Comparison of ENCODE assay signal across 8 cellular contexts in genomic region chr4:1684756-1685603, GRCh38. TPM values are rescaled to one million over a fixed set of nuclear protein-coding genes. Genes with fewer than 3 reads are reported as not detected.
DNase-seq lines count a peak whose midpoint lies in the region; ATAC-seq and TF ChIP-seq lines count a peak whose summit lies in the region.

No MANE protein-coding gene starts in this region.

- no peak overlapping the region for H3K27ac ChIP-seq in iPS-18a (ENCODE audit: low read length)
- H3K27ac ChIP-seq in stomach smooth muscle (ENCODE audit: low read length) = peak overlapping the region; percentile 24

- CTCF ChIA-PET in activated CD8-positive, alpha-beta T cell treated with anti-CD3 and anti-CD28 coated beads for 36 hours (lab: Charles Lee) = no interaction called here
- CTCF ChIA-PET in activated CD8-positive, alpha-beta T cell treated with anti-CD3 and anti-CD28 coated beads, Interleukin-2, amount 10 ng/mL, durations not matched to agents 7 days and 5 days (lab: Charles Lee) = no interaction called here
- CTCF ChIA-PET in activated B cell treated with CpG ODN at 0.5 μM for 24 hours (lab: Charles Lee) = no interaction called here

- H3K27me3 ChIP-seq in iPS-18a (ENCODE audit: control insufficient read depth, insufficient read depth, low read length) (peaks cover 17% of the 10 kb centered on the region), stomach smooth muscle (ENCODE audit: control insufficient read depth in 1 of 2, insufficient read depth in 2 of 2, low read length in 2 of 2) (no peaks in the 10 kb centered on the region)

- no peaks in the 10 kb centered on the region for H3K27me3 Mint-ChIP-seq in activated CD8-positive, alpha-beta T cell treated with anti-CD3 and anti-CD28 coated beads for 36 hours
- H3K27me3 Mint-ChIP-seq in activated CD8-positive, alpha-beta T cell treated with anti-CD3 and anti-CD28 coated beads, Interleukin-2, amount 10 ng/mL, durations not matched to agents 7 days and 5 days (ENCODE audit: low read depth) = peaks cover 6% of the 10 kb centered on the region
- H3K27me3 Mint-ChIP-seq in activated B cell treated with CpG ODN at 0.5 μM for 24 hours = no peaks in the 10 kb centered on the region

- H3K4me3 ChIP-seq in iPS-18a (ENCODE audit: low read length) = peak overlapping the region; percentile 9
- H3K4me3 ChIP-seq in stomach smooth muscle (ENCODE audit: low read length in 2 of 2) = peak overlapping the region in 1 of 2 donors; percentile 71

- H3K9me3 Mint-ChIP-seq in activated CD8-positive, alpha-beta T cell treated with anti-CD3 and anti-CD28 coated beads for 36 hours = no peaks in the 10 kb centered on the region
- no peaks in the 10 kb centered on the region for H3K9me3 Mint-ChIP-seq in activated CD8-positive, alpha-beta T cell treated with anti-CD3 and anti-CD28 coated beads, Interleukin-2, amount 10 ng/mL, durations not matched to agents 7 days and 5 days (ENCODE audit: insufficient read depth)
- H3K9me3 Mint-ChIP-seq in activated B cell treated with CpG ODN at 0.5 μM for 24 hours = no peaks in the 10 kb centered on the region

- no peak for DNase-seq in activated CD8-positive, alpha-beta T cell treated with anti-CD3 and anti-CD28 coated beads for 36 hours
- DNase-seq in activated CD8-positive, alpha-beta T cell treated with anti-CD3 and anti-CD28 coated beads, Interleukin-2, amount 10 ng/mL, durations not matched to agents 7 days and 5 days = no peak
- DNase-seq in activated B cell treated with CpG ODN at 0.5 μM for 24 hours (no peak), NCI-H510A treated with DMSO at 0.1 percent for 48 hours (lab: John Stamatoyannopoulos, UW) (no peak)
- no peak for DNase-seq in activated CD4-positive, alpha-beta T cell treated with anti-CD3 and anti-CD28 coated beads for 48 hours

- H3K9ac ChIP-seq in iPS-18a (ENCODE audit: low read length) = no peak overlapping the region
- peak overlapping the region; percentile 29 to 42 for H3K9ac ChIP-seq in stomach smooth muscle (ENCODE audit: low read length in 2 of 2)

- H3K36me3 ChIP-seq in iPS-18a (ENCODE audit: control insufficient read depth, low read depth, low read length) = no peaks in the 10 kb centered on the region
- no peaks in the 10 kb centered on the region for H3K36me3 ChIP-seq in stomach smooth muscle (ENCODE audit: control insufficient read depth in 2 of 2, insufficient read depth in 2 of 2, low read length in 2 of 2)

- intact Hi-C loops in activated CD8-positive, alpha-beta T cell treated with anti-CD3 and anti-CD28 coated beads for 36 hours (cut with micrococcal nuclease) = no loop called here
- intact Hi-C loops in activated B cell treated with CpG ODN at 0.5 μM for 24 hours (cut with micrococcal nuclease) = loop anchor here (1.0 to 10.0 kb wide), 4 partner anchors 27 to 1350 kb away; partner anchors contain the start of genes SLBP and ZNF141

- no peak for ATAC-seq in activated CD8-positive, alpha-beta T cell treated with anti-CD3 and anti-CD28 coated beads for 36 hours
- ATAC-seq in activated CD8-positive, alpha-beta T cell treated with anti-CD3 and anti-CD28 coated beads, Interleukin-2, amount 10 ng/mL, durations not matched to agents 7 days and 5 days = no peak
- no peak for ATAC-seq in activated B cell treated with CpG ODN at 0.5 μM for 24 hours (ENCODE audit: low read depth)
- ATAC-seq in HG03432 (IDR thresholded peaks at IDR 0.05; ENCODE audit: unreplicated experiment) = no peak

- H3K36me3 Mint-ChIP-seq in activated CD8-positive, alpha-beta T cell treated with anti-CD3 and anti-CD28 coated beads for 36 hours (ENCODE audit: low read depth) = peaks cover 3% of the 10 kb centered on the region
- peaks cover 7% of the 10 kb centered on the region for H3K36me3 Mint-ChIP-seq in activated CD8-positive, alpha-beta T cell treated with anti-CD3 and anti-CD28 coated beads, Interleukin-2, amount 10 ng/mL, durations not matched to agents 7 days and 5 days (ENCODE audit: low read depth)
- no peaks in the 10 kb centered on the region for H3K36me3 Mint-ChIP-seq in activated B cell treated with CpG ODN at 0.5 μM for 24 hours (ENCODE audit: low read depth)

- peaks cover 7% of the 10 kb centered on the region for H3K4me1 ChIP-seq in iPS-18a (ENCODE audit: control insufficient read depth, low read depth, low read length)
- peaks cover 17% of the 10 kb centered on the region for H3K4me1 ChIP-seq in stomach smooth muscle (ENCODE audit: control insufficient read depth, insufficient read depth, low read length)

- POLR2A ChIA-PET in activated CD8-positive, alpha-beta T cell treated with anti-CD3 and anti-CD28 coated beads for 36 hours (lab: Charles Lee) = interaction anchor here (0.8 to 1.0 kb wide), 2 partner anchors 27 to 38 kb away, joined by 3 read pairs; partner anchors contain the start of gene SLBP
- POLR2A ChIA-PET in activated CD8-positive, alpha-beta T cell treated with anti-CD3 and anti-CD28 coated beads, Interleukin-2, amount 10 ng/mL, durations not matched to agents 7 days and 5 days (lab: Charles Lee) = no interaction called here
- POLR2A ChIA-PET in activated B cell treated with CpG ODN at 0.5 μM for 24 hours (lab: Charles Lee) = no interaction called here

- TF ChIP-seq CTCF in activated CD8-positive, alpha-beta T cell treated with anti-CD3 and anti-CD28 coated beads for 36 hours (IDR thresholded peaks at IDR 0.05) = no peak
- no peak for TF ChIP-seq CTCF in activated B cell treated with CpG ODN at 0.5 μM for 24 hours (IDR thresholded peaks at IDR 0.05)

- H3K27ac Mint-ChIP-seq in activated CD8-positive, alpha-beta T cell treated with anti-CD3 and anti-CD28 coated beads for 36 hours = no peak overlapping the region
- H3K27ac Mint-ChIP-seq in activated CD8-positive, alpha-beta T cell treated with anti-CD3 and anti-CD28 coated beads, Interleukin-2, amount 10 ng/mL, durations not matched to agents 7 days and 5 days = no peak overlapping the region
- H3K27ac Mint-ChIP-seq in activated B cell treated with CpG ODN at 0.5 μM for 24 hours = no peak overlapping the region

- H3K9me3 ChIP-seq in iPS-18a (ENCODE audit: control insufficient read depth, low read depth, low read length) (no peaks in the 10 kb centered on the region), stomach smooth muscle (ENCODE audit: control insufficient read depth in 2 of 2, low read length in 2 of 2) (no peaks in the 10 kb centered on the region)

- peak overlapping the region; percentile 37 for H3K4me3 Mint-ChIP-seq in activated CD8-positive, alpha-beta T cell treated with anti-CD3 and anti-CD28 coated beads for 36 hours
- H3K4me3 Mint-ChIP-seq in activated CD8-positive, alpha-beta T cell treated with anti-CD3 and anti-CD28 coated beads, Interleukin-2, amount 10 ng/mL, durations not matched to agents 7 days and 5 days = no peak overlapping the region
- peak overlapping the region; percentile 70 for H3K4me3 Mint-ChIP-seq in activated B cell treated with CpG ODN at 0.5 μM for 24 hours

- peaks cover 11% of the 10 kb centered on the region for H3K4me1 Mint-ChIP-seq in activated CD8-positive, alpha-beta T cell treated with anti-CD3 and anti-CD28 coated beads for 36 hours (ENCODE audit: low read depth)
- peaks cover 12% of the 10 kb centered on the region for H3K4me1 Mint-ChIP-seq in activated CD8-positive, alpha-beta T cell treated with anti-CD3 and anti-CD28 coated beads, Interleukin-2, amount 10 ng/mL, durations not matched to agents 7 days and 5 days (ENCODE audit: low read depth)
- H3K4me1 Mint-ChIP-seq in activated B cell treated with CpG ODN at 0.5 μM for 24 hours = peaks cover 10% of the 10 kb centered on the region

RNA-seq across cellular contexts. Expression of gene FAM53A, which starts 0.9 kb away (rescaled TPM):
- total RNA-seq in activated CD8-positive, alpha-beta T cell treated with anti-CD3 and anti-CD28 coated beads for 36 hours = 1 to 10 TPM; 1.2 to 1.8 TPM
- total RNA-seq in activated CD8-positive, alpha-beta T cell treated with anti-CD3 and anti-CD28 coated beads, Interleukin-2, amount 10 ng/mL, durations not matched to agents 7 days and 5 days = under 1 TPM; 0.45 to 0.91 TPM
- total RNA-seq in activated B cell treated with CpG ODN at 0.5 μM for 24 hours = 0.81 and 1.2 TPM in 2 replicates

RNA-seq across cellular contexts. Expression of gene SLBP, which starts 27.1 kb away (rescaled TPM):
- total RNA-seq in activated CD8-positive, alpha-beta T cell treated with anti-CD3 and anti-CD28 coated beads for 36 hours = 100 to 1,000 TPM; 115 to 117 TPM
- total RNA-seq in activated CD8-positive, alpha-beta T cell treated with anti-CD3 and anti-CD28 coated beads, Interleukin-2, amount 10 ng/mL, durations not matched to agents 7 days and 5 days = 100 to 1,000 TPM; 132 to 136 TPM
- 34.0 and 37.8 TPM in 2 replicates for total RNA-seq in activated B cell treated with CpG ODN at 0.5 μM for 24 hours

RNA-seq across cellular contexts. Expression of gene TMEM129, which starts 36.1 kb away (rescaled TPM):
- 10 to 100 TPM; 17.8 to 18.2 TPM for total RNA-seq in activated CD8-positive, alpha-beta T cell treated with anti-CD3 and anti-CD28 coated beads for 36 hours
- 10 to 100 TPM; 21.9 to 22.4 TPM for total RNA-seq in activated CD8-positive, alpha-beta T cell treated with anti-CD3 and anti-CD28 coated beads, Interleukin-2, amount 10 ng/mL, durations not matched to agents 7 days and 5 days
- 23.6 and 23.7 TPM in 2 replicates for total RNA-seq in activated B cell treated with CpG ODN at 0.5 μM for 24 hours

RNA-seq across cellular contexts. Expression of gene TACC3, which starts 36.3 kb away (rescaled TPM):
- 100 to 1,000 TPM; 190 to 200 TPM for total RNA-seq in activated CD8-positive, alpha-beta T cell treated with anti-CD3 and anti-CD28 coated beads for 36 hours
- total RNA-seq in activated CD8-positive, alpha-beta T cell treated with anti-CD3 and anti-CD28 coated beads, Interleukin-2, amount 10 ng/mL, durations not matched to agents 7 days and 5 days = 100 to 1,000 TPM; 284 to 311 TPM
- 16.1 and 20.5 TPM in 2 replicates for total RNA-seq in activated B cell treated with CpG ODN at 0.5 μM for 24 hours
